ENCODE assay signal across 8 cellular contexts in the genomic region with DNA sequence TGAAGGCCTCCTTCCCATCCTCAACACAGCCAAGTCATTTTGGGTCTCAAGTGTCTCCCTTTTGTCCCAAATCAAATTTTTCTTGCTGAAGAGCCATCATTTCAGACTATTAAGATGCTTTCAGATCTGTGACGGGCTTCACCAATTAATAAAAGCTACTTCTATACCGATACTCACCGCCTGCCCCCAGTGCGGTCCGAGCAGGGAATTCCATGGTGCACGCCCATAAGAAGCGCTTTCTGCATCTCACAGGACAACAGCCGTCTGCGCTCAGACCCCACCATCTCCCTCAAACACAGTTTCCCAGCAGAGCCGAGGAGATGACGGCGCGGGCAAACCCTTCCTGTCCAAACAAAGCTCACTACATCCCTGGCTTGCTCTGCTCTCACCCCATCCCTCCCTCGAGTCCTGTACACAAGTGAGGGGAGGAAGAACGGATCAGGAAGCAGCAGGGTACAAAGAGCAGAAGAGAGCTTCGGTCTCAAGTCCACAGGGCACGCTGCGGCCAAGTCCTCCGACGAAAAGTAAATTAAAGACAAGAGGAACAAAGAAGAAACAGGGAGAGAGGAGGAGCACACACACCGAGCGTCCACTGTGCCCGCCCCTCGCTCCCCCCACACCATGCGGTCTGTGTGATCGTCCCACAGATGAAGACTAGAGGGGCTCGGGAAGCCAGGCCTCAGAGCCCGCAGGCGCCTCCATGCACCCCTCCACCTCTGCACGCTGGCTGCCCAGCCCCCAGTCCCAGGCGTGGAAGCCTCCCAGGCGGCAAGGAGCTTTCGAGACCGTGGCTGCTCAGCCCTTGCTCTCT.
A peak's percentile ranks its signal among the peaks of the same experiment; 100 is the strongest.
DNase-seq lines count a peak whose midpoint lies in the region; ATAC-seq and TF ChIP-seq lines count a peak whose summit lies in the region.

No MANE protein-coding gene starts in this region.

- H2BK20ac ChIP-seq in IMR-90 (ENCODE audit: low read depth, low read length): peak overlapping the region; percentile 75

- H3K4me3 ChIP-seq in ACC112 (ENCODE audit: low read depth, low read length): peak overlapping the region; percentile 60
- H3K4me3 ChIP-seq in IMR-90 (ENCODE audit: insufficient read depth, low read depth, low read length): no peak overlapping the region

- H3K36me3 ChIP-seq in ACC112 (ENCODE audit: insufficient read depth, low read length): no peaks in the 10 kb centered on the region; the same call in 1 of the 2 replicates
- no peaks in the 10 kb centered on the region for H3K36me3 ChIP-seq in IMR-90 (ENCODE audit: control insufficient read depth, insufficient read depth, low read length)

- peak overlapping the region; percentile 89 for H3K27ac ChIP-seq in ACC112 (ENCODE audit: low read depth, low read length)
- peak overlapping the region; percentile 71 for H3K27ac ChIP-seq in IMR-90 (ENCODE audit: insufficient read depth, low read length)

- H2AK9ac ChIP-seq in IMR-90 (replicated peaks; ENCODE audit: low read depth, low read length, poor library complexity): peak overlapping the region; percentile 63

- dilution Hi-C loops in IMR-90 (cut with HindIII; ENCODE audit: low sequenced_read_pairs, unreplicated experiment): no loop called here

- 52% methylated on average over 12 of the region's 34 CpGs; no CpG with 5 or more reads in 1 of the 2 experiments for whole genome bisulfite sequencing in IMR-90 (ENCODE audit: extremely low coverage in 2 of 2, insufficient read length in 1 of 2), 2 experiments

- peak overlapping the region; percentile 47 for H3K4me2 ChIP-seq in IMR-90 (ENCODE audit: low read depth, low read length)

- POLR2A ChIA-PET in IMR-90 (lab: Charles Lee; ENCODE audit: unreplicated experiment): no interaction called here

- no peak for TF ChIP-seq CTCF in IMR-90 (conservative IDR thresholded peaks at IDR 0.05; ENCODE audit: low read depth, low read length)

- peak overlapping the region; percentile 93 for H2BK120ac ChIP-seq in IMR-90 (ENCODE audit: low read depth, low read length)

- H3K9me3 ChIP-seq in IMR-90 (ENCODE audit: control insufficient read depth, insufficient read depth, low read length): no peaks in the 10 kb centered on the region

- H4K91ac ChIP-seq in IMR-90 (ENCODE audit: insufficient read depth, low read depth, low read length): peak overlapping the region; percentile 73

- intact Hi-C loops in IMR-90 (cut with micrococcal nuclease): loop anchor here (5.0 kb wide), 1 partner anchor 62 kb away; no protein-coding TSS in a partner anchor

- peaks cover 39 to 48% of the 10 kb centered on the region in 2 donors for H3K4me1 Mint-ChIP-seq in natural killer cell treated with Interleukin-12 subunit alpha and Interleukin-12 subunit beta and Interleukin-15 and Interleukin-18, amount 100 ng/mL, for 72 hours (ENCODE audit: low read depth in 2 of 2)

- H2BK15ac ChIP-seq in IMR-90 (ENCODE audit: low read depth, low read length): peak overlapping the region; percentile 65; the same call in 1 of the 3 replicates

- H3K14ac ChIP-seq in IMR-90 (replicated peaks; ENCODE audit: low read depth, low read length): peak overlapping the region; percentile 65

- ATAC-seq in IMR-90 (ENCODE audit: low read depth): peak; percentile 42
- ATAC-seq in natural killer cell treated with Interleukin-12 subunit alpha and Interleukin-12 subunit beta and Interleukin-15 and Interleukin-18, amount 100 ng/mL, for 72 hours: no peak

- peak overlapping the region; percentile 71 to 94 for H4K8ac ChIP-seq in IMR-90 (ENCODE audit: low read depth in 2 of 2, low read length in 2 of 2)

- BruUV-seq in IMR-90 (replicated peaks; lab: Mats Ljungman, UMichigan): no TSS peak

- H3K9me1 ChIP-seq in IMR-90 (ENCODE audit: insufficient read depth, low read length): peaks cover 19% of the 10 kb centered on the region

- peak overlapping the region; percentile 70 for H3K23ac ChIP-seq in IMR-90 (ENCODE audit: low read depth, low read length)

- H3K27me3 Mint-ChIP-seq in natural killer cell treated with Interleukin-12 subunit alpha and Interleukin-12 subunit beta and Interleukin-15 and Interleukin-18, amount 100 ng/mL, for 72 hours: peaks cover 7 to 8% of the 10 kb centered on the region in 2 donors

- H3K9me3 Mint-ChIP-seq in natural killer cell treated with Interleukin-12 subunit alpha and Interleukin-12 subunit beta and Interleukin-15 and Interleukin-18, amount 100 ng/mL, for 72 hours: no peaks in the 10 kb centered on the region

- no peak for TF ChIP-seq RAD21 in IMR-90 (IDR thresholded peaks at IDR 0.05; ENCODE audit: low read length)

- no peaks in the 10 kb centered on the region for H3K36me3 Mint-ChIP-seq in natural killer cell treated with Interleukin-12 subunit alpha and Interleukin-12 subunit beta and Interleukin-15 and Interleukin-18, amount 100 ng/mL, for 72 hours

- H2AK5ac ChIP-seq in IMR-90 (ENCODE audit: low read depth, low read length): peak overlapping the region; percentile 91

- H3K79me2 ChIP-seq in ACC112 (ENCODE audit: control insufficient read depth, insufficient read depth, low read length, unreplicated experiment): peaks cover 8% of the 10 kb centered on the region

- no peak overlapping the region for H3K27ac Mint-ChIP-seq in natural killer cell treated with Interleukin-12 subunit alpha and Interleukin-12 subunit beta and Interleukin-15 and Interleukin-18, amount 100 ng/mL, for 72 hours

- H3K4me1 ChIP-seq in ACC112 (ENCODE audit: control insufficient read depth, insufficient read depth, low read length, unreplicated experiment) (peaks cover 36% of the 10 kb centered on the region), IMR-90 (ENCODE audit: control insufficient read depth, insufficient read depth, low read length) (peaks cover 46% of the 10 kb centered on the region)

- in situ Hi-C loops in IMR-90 (cut with MboI; ENCODE audit: low sequenced_read_pairs): no loop called here

- H4K5ac ChIP-seq in IMR-90 (ENCODE audit: low read depth, low read length): peak overlapping the region; percentile 76

- peak overlapping the region; percentile 85 for H3K4ac ChIP-seq in IMR-90 (ENCODE audit: low read depth, low read length)

- H3K56ac ChIP-seq in IMR-90 (ENCODE audit: extremely low read depth, insufficient read depth, low read length): peak overlapping the region; percentile 27; the same call in 1 of the 2 replicates

- DNase-seq in IMR-90: peak; percentile 23
- peak; percentile 56 for DNase-seq in dermis blood vessel endothelial cell
- DNase-seq in natural killer cell treated with Interleukin-12 subunit alpha and Interleukin-12 subunit beta and Interleukin-15 and Interleukin-18, amount 100 ng/mL, for 72 hours (ENCODE audit: low spot score): no peak
- DNase-seq in stimulated activated naive CD4-positive, alpha-beta T cell (lab: John Stamatoyannopoulos, UW): no peak
- DNase-seq in NCI-H1930 (lab: John Stamatoyannopoulos, UW): no peak
- DNase-seq in GM03348 (ENCODE audit: low spot score): no peak
- no peak for DNase-seq in Ammon's horn (ENCODE audit: low spot score)

- H4K20me1 ChIP-seq in IMR-90 (ENCODE audit: insufficient read depth, low read length): no peaks in the 10 kb centered on the region; the same call in 1 of the 2 replicates

- H3K9ac ChIP-seq in IMR-90 (ENCODE audit: low read depth, low read length): peak overlapping the region; percentile 19; the same call in 1 of the 2 replicates

- peak overlapping the region; percentile 48 for H2BK5ac ChIP-seq in IMR-90 (ENCODE audit: low read depth, low read length, poor library complexity, severe bottlenecking)

- H2AFZ ChIP-seq in ACC112 (ENCODE audit: low read length, unreplicated experiment) (peak overlapping the region; percentile 22), IMR-90 (replicated peaks; ENCODE audit: low read length, poor library complexity) (peak overlapping the region; percentile 71)

- peaks cover 17 to 50% of the 10 kb centered on the region in 2 experiments; a peak in 3 of 4 replicates for H3K79me1 ChIP-seq in IMR-90 (ENCODE audit: low read depth in 1 of 2, low read length in 2 of 2)

- CTCF ChIA-PET in IMR-90 (lab: Yijun Ruan, JAX): no interaction called here

- H3K27me3 ChIP-seq in ACC112 (ENCODE audit: insufficient read depth, low read length) (no peaks in the 10 kb centered on the region), IMR-90 (ENCODE audit: control insufficient read depth, insufficient read depth, low read length) (no peaks in the 10 kb centered on the region)

- H3K4me3 Mint-ChIP-seq in natural killer cell treated with Interleukin-12 subunit alpha and Interleukin-12 subunit beta and Interleukin-15 and Interleukin-18, amount 100 ng/mL, for 72 hours: peak overlapping the region; percentile 65

- peak overlapping the region; percentile 84 for H3K18ac ChIP-seq in IMR-90 (ENCODE audit: low read depth, low read length)

- peak; percentile 28; the same call in 1 of the 2 replicates for TF ChIP-seq POLR2A in IMR-90 (IDR thresholded peaks at IDR 0.05; ENCODE audit: low read depth, low read length)

TF ChIP-seq in IMR-90, 13 proteins besides CTCF, POLR2A, EP300 and RAD21:
- 0 out of 2 replicates have a peak, but pooled peaks have one; percentile 14 for TF ChIP-seq NFE2L2 (IDR thresholded peaks at IDR 0.05; ENCODE audit: low read depth, low read length)
- TF ChIP-seq RFX5 (IDR thresholded peaks at IDR 0.05; ENCODE audit: low read depth, low read length): no peak
- TF ChIP-seq SMC3 (IDR thresholded peaks at IDR 0.05; ENCODE audit: low read depth, low read length): peak; percentile 0; the same call in 1 of the 2 replicates

Comparison
In these comparisons a context has a peak if more than half of its experiments do, and no peak if none do; other contexts are left out.
1. DNase-seq: peak in IMR-90 (single experiment) and dermis blood vessel endothelial cell (single experiment); none in natural killer cell treated with Interleukin-12 subunit alpha and Interleukin-12 subunit beta and Interleukin-15 and Interleukin-18, amount 100 ng/mL, for 72 hours (single experiment), stimulated activated naive CD4-positive, alpha-beta T cell (0 of 6), NCI-H1930 (0 of 2), GM03348 (single experiment) and Ammon's horn (single experiment).